Comparison of ENCODE assay signal across 10 cellular contexts in genomic region chr10:76428541-76429330, GRCh38.
DNase-seq lines count a peak whose midpoint lies in the region.
"Had no signal": no experiment of that assay in that cellular context is flagged by ENCODE, and none has a peak within 500 bp of the region (broad histone marks: within the 10 kb centered on the region; RNA-seq: fewer than 3 reads in every experiment).

No MANE protein-coding gene starts in this region.

- H2BK15ac ChIP-seq in neuronal stem cell (ENCODE audit: low read length): no peak overlapping the region

- H3K4me2 ChIP-seq in neuronal stem cell (ENCODE audit: insufficient read depth, low read length, poor library complexity, severe bottlenecking): no peak overlapping the region

- WGBS in neuronal stem cell (ENCODE audit: extremely low coverage in 2 of 2, insufficient read length in 2 of 2, insufficient replicate concordance in 1 of 2), 2 donors: no CpG with 5 or more reads among the region's 4 CpGs

- H3K18ac ChIP-seq in neuronal stem cell (ENCODE audit: low read length): no peak overlapping the region

- no peak overlapping the region for H2BK12ac ChIP-seq in neuronal stem cell (ENCODE audit: low read length)

- no peak overlapping the region for H2AK5ac ChIP-seq in neuronal stem cell (ENCODE audit: low read depth, low read length)

- H3K4me3 Mint-ChIP-seq in dendritic cell treated with granulocyte-macrophage colony-stimulating factor and Interleukin-4, amounts not matched to agents 40 ng/mL and 50 ng/mL, for 4 days: no peak overlapping the region
- H3K4me3 Mint-ChIP-seq: stimulated activated effector memory CD8-positive, alpha-beta T cell treated with anti-CD3 and anti-CD28 coated beads, Interleukin-12 subunit alpha, Interleukin-12 subunit beta, amount 100 ng/mL, for 72 hours had no signal

- H3K4me3 ChIP-seq in neuronal stem cell (ENCODE audit: low read length in 2 of 2): no peak overlapping the region

- H3K27ac Mint-ChIP-seq in dendritic cell treated with granulocyte-macrophage colony-stimulating factor and Interleukin-4, amounts not matched to agents 40 ng/mL and 50 ng/mL, for 4 days: peak overlapping the region; percentile 45
- H3K27ac Mint-ChIP-seq: stimulated activated effector memory CD8-positive, alpha-beta T cell treated with anti-CD3 and anti-CD28 coated beads, Interleukin-12 subunit alpha, Interleukin-12 subunit beta, amount 100 ng/mL, for 72 hours had no signal

- no peak overlapping the region for H3K23ac ChIP-seq in neuronal stem cell (ENCODE audit: low read depth, low read length, poor library complexity)

- no peak overlapping the region for H2BK120ac ChIP-seq in neuronal stem cell (ENCODE audit: low read depth, low read length)

- H4K8ac ChIP-seq in neuronal stem cell (ENCODE audit: low read depth, low read length): no peak overlapping the region

- intact Hi-C loops in dendritic cell treated with granulocyte-macrophage colony-stimulating factor and Interleukin-4, amounts not matched to agents 40 ng/mL and 50 ng/mL, for 4 days (cut with micrococcal nuclease): no loop called here

- H3K4ac ChIP-seq in neuronal stem cell (ENCODE audit: low read length): no peak overlapping the region

- no peaks in the 10 kb centered on the region for H3K9me3 Mint-ChIP-seq in dendritic cell treated with granulocyte-macrophage colony-stimulating factor and Interleukin-4, amounts not matched to agents 40 ng/mL and 50 ng/mL, for 4 days

- H3K27me3 Mint-ChIP-seq in dendritic cell treated with granulocyte-macrophage colony-stimulating factor and Interleukin-4, amounts not matched to agents 40 ng/mL and 50 ng/mL, for 4 days: no peaks in the 10 kb centered on the region

- no peak overlapping the region for H3K14ac ChIP-seq in neuronal stem cell (ENCODE audit: low read length)

- H3K9ac ChIP-seq in neuronal stem cell (ENCODE audit: low read depth, low read length, poor library complexity): peak overlapping the region; percentile 32

- peaks cover 9 to 19% of the 10 kb centered on the region in 2 donors for H3K4me1 ChIP-seq in neuronal stem cell (ENCODE audit: control insufficient read depth in 2 of 2, insufficient read depth in 1 of 2, low read depth in 1 of 2, low read length in 2 of 2)
- H3K4me1 ChIP-seq: prostate gland had no signal

- no peak overlapping the region for H3K27ac ChIP-seq in neuronal stem cell (replicated peaks; ENCODE audit: low read length)

- no peak overlapping the region for H2AFZ ChIP-seq in neuronal stem cell (ENCODE audit: low read length)

- peaks cover 16% of the 10 kb centered on the region for H3K4me1 Mint-ChIP-seq in dendritic cell treated with granulocyte-macrophage colony-stimulating factor and Interleukin-4, amounts not matched to agents 40 ng/mL and 50 ng/mL, for 4 days (ENCODE audit: low read depth)
- H3K4me1 Mint-ChIP-seq: stimulated activated effector memory CD8-positive, alpha-beta T cell treated with anti-CD3 and anti-CD28 coated beads, Interleukin-12 subunit alpha, Interleukin-12 subunit beta, amount 100 ng/mL, for 72 hours had no signal

- H3K27me3 ChIP-seq in neuronal stem cell (ENCODE audit: control insufficient read depth in 3 of 3, insufficient read depth in 3 of 3, low read depth in 1 of 3, low read length in 3 of 3): no peaks in the 10 kb centered on the region

- H4K91ac ChIP-seq in neuronal stem cell (ENCODE audit: low read depth, low read length, poor library complexity): no peak overlapping the region

- no peak overlapping the region for H2BK5ac ChIP-seq in neuronal stem cell (ENCODE audit: low read length)

- H3K36me3 ChIP-seq in neuronal stem cell (replicated peaks in 1 of 2; ENCODE audit: control insufficient read depth in 2 of 2, insufficient read depth in 2 of 2, low read length in 2 of 2): no peaks in the 10 kb centered on the region
- H3K36me3 ChIP-seq: prostate gland had no signal

- no peaks in the 10 kb centered on the region for H3K79me1 ChIP-seq in neuronal stem cell (ENCODE audit: low read depth, low read length)

- H3K36me3 Mint-ChIP-seq in dendritic cell treated with granulocyte-macrophage colony-stimulating factor and Interleukin-4, amounts not matched to agents 40 ng/mL and 50 ng/mL, for 4 days (ENCODE audit: low read depth): no peaks in the 10 kb centered on the region
- H3K36me3 Mint-ChIP-seq: stimulated activated effector memory CD8-positive, alpha-beta T cell treated with anti-CD3 and anti-CD28 coated beads, Interleukin-12 subunit alpha, Interleukin-12 subunit beta, amount 100 ng/mL, for 72 hours had no signal

- peaks cover 0 to 1% of the 10 kb centered on the region in 2 donors for H3K9me3 ChIP-seq in neuronal stem cell (replicated peaks in 1 of 2; ENCODE audit: control insufficient read depth in 2 of 2, insufficient read depth in 1 of 2, low read depth in 1 of 2, low read length in 2 of 2)
- H3K9me3 ChIP-seq: prostate gland had no signal

- DNase-seq in COLO829 (ENCODE audit: low spot score): peak; percentile 73
- DNase-seq in NCI-H226: peak; percentile 98
- DNase-seq in neuronal stem cell (ENCODE audit: low spot score): no peak
- DNase-seq in NCI-H2171 (lab: John Stamatoyannopoulos, UW): no peak
- no peak for DNase-seq in COLO668 (lab: John Stamatoyannopoulos, UW; ENCODE audit: unreplicated experiment)
- DNase-seq in CD1c-positive myeloid dendritic cell (ENCODE audit: extremely low spot score): no peak
- DNase-seq in NCI-H1092 (lab: John Stamatoyannopoulos, UW): no peak

Comparison
In these comparisons a context has a peak if more than half of its experiments do, and no peak if none do; other contexts are left out.
1. DNase-seq: peak in COLO829 (single experiment) and NCI-H226 (single experiment); none in neuronal stem cell (single experiment), NCI-H2171 (single experiment), COLO668 (single experiment), CD1c-positive myeloid dendritic cell (single experiment) and NCI-H1092 (single experiment).